Comparison of ENCODE assay signal across 1 cellular context in genomic region chr2:239444626-239445625, GRCh38.
A peak's percentile ranks its signal among the peaks of the same experiment; 100 is the strongest.
TF ChIP-seq lines count a peak whose summit lies in the region.

No MANE protein-coding gene starts in this region.

TF ChIP-seq in HepG2, 621 proteins besides CTCF, POLR2A, EP300 and RAD21 (continued from another document and continues in another):
- TF ChIP-seq, protein P1, sequence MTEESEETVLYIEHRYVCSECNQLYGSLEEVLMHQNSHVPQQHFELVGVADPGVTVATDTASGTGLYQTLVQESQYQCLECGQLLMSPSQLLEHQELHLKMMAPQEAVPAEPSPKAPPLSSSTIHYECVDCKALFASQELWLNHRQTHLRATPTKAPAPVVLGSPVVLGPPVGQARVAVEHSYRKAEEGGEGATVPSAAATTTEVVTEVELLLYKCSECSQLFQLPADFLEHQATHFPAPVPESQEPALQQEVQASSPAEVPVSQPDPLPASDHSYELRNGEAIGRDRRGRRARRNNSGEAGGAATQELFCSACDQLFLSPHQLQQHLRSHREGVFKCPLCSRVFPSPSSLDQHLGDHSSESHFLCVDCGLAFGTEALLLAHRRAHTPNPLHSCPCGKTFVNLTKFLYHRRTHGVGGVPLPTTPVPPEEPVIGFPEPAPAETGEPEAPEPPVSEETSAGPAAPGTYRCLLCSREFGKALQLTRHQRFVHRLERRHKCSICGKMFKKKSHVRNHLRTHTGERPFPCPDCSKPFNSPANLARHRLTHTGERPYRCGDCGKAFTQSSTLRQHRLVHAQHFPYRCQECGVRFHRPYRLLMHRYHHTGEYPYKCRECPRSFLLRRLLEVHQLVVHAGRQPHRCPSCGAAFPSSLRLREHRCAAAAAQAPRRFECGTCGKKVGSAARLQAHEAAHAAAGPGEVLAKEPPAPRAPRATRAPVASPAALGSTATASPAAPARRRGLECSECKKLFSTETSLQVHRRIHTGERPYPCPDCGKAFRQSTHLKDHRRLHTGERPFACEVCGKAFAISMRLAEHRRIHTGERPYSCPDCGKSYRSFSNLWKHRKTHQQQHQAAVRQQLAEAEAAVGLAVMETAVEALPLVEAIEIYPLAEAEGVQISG (CRISPR knock-in tag; IDR thresholded peaks at IDR 0.05) = no peak; the same call in 1 of the 2 replicates
- TF ChIP-seq, protein P2, sequence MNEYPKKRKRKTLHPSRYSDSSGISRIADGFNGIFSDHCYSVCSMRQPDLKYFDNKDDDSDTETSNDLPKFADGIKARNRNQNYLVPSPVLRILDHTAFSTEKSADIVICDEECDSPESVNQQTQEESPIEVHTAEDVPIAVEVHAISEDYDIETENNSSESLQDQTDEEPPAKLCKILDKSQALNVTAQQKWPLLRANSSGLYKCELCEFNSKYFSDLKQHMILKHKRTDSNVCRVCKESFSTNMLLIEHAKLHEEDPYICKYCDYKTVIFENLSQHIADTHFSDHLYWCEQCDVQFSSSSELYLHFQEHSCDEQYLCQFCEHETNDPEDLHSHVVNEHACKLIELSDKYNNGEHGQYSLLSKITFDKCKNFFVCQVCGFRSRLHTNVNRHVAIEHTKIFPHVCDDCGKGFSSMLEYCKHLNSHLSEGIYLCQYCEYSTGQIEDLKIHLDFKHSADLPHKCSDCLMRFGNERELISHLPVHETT (CRISPR knock-in tag; conservative IDR thresholded peaks at IDR 0.05) = no peak
- TF ChIP-seq SAP130 (CRISPR knock-in tag; IDR thresholded peaks at IDR 0.05; ENCODE audit: low read depth) (no peak), MZF1 (CRISPR knock-in tag; IDR thresholded peaks at IDR 0.05; ENCODE audit: borderline replicate concordance) (no peak), KAT2B (IDR thresholded peaks at IDR 0.05; ENCODE audit: borderline replicate concordance, low read depth, low read length) (peak; percentile 66; the same call in 1 of the 2 replicates), ZNF251 (CRISPR knock-in tag; IDR thresholded peaks at IDR 0.05) (no peak), NR2F6 (IDR thresholded peaks at IDR 0.05) (no peak; the same call in 1 of the 2 replicates), NR2F6 (CRISPR knock-in tag; IDR thresholded peaks at IDR 0.05) (no peak; the same call in 1 of the 2 replicates), ZNF672 (CRISPR knock-in tag; IDR thresholded peaks at IDR 0.05) (no peak), SMAD9 (CRISPR knock-in tag; IDR thresholded peaks at IDR 0.05) (no peak), GPN1 (CRISPR knock-in tag; IDR thresholded peaks at IDR 0.05; ENCODE audit: borderline replicate concordance) (no peak), PHF20 (CRISPR knock-in tag; IDR thresholded peaks at IDR 0.05) (no peak), CEBPG (CRISPR knock-in tag; IDR thresholded peaks at IDR 0.05) (peak; percentile 94), PHF5A (CRISPR knock-in tag; IDR thresholded peaks at IDR 0.05; ENCODE audit: low read depth, unreplicated experiment) (no peak), HES4 (CRISPR knock-in tag; IDR thresholded peaks at IDR 0.05; ENCODE audit: borderline replicate concordance) (no peak), ZNF460 (CRISPR knock-in tag; IDR thresholded peaks at IDR 0.05; ENCODE audit: borderline replicate concordance) (no peak; the same call in 1 of the 2 replicates), NCOA2 (CRISPR knock-in tag; IDR thresholded peaks at IDR 0.05) (peak; percentile 40; the same call in 1 of the 2 replicates), LCORL (IDR thresholded peaks at IDR 0.05) (no peak), LCORL (CRISPR knock-in tag; IDR thresholded peaks at IDR 0.05) (peak; percentile 49; the same call in 1 of the 2 replicates), ZNF232 (CRISPR knock-in tag; IDR thresholded peaks at IDR 0.05; ENCODE audit: borderline replicate concordance) (no peak), JUND (CRISPR knock-in tag; IDR thresholded peaks at IDR 0.05) (no peak), ZNF777 (CRISPR knock-in tag; IDR thresholded peaks at IDR 0.05) (no peak), GATAD2A (CRISPR knock-in tag; IDR thresholded peaks at IDR 0.05) (peak; percentile 82), HBP1 (CRISPR knock-in tag; IDR thresholded peaks at IDR 0.05; ENCODE audit: low read depth) (no peak), MXI1 (IDR thresholded peaks at IDR 0.05; ENCODE audit: borderline replicate concordance, low read depth, low read length) (no peak), ZNF75D (CRISPR knock-in tag; IDR thresholded peaks at IDR 0.05; ENCODE audit: borderline replicate concordance) (no peak), IKZF1 (IDR thresholded peaks at IDR 0.05) (no peak), RBFOX2 (IDR thresholded peaks at IDR 0.05; ENCODE audit: low read depth, low read length) (no peak), SKIL (CRISPR knock-in tag; IDR thresholded peaks at IDR 0.05; ENCODE audit: borderline replicate concordance) (no peak), U2AF2 (IDR thresholded peaks at IDR 0.05; ENCODE audit: low read depth, low read length) (no peak), DNMT1 (CRISPR knock-in tag; IDR thresholded peaks at IDR 0.05) (no peak), TOPORS (CRISPR knock-in tag; IDR thresholded peaks at IDR 0.05) (no peak), CHCHD3 (CRISPR knock-in tag; IDR thresholded peaks at IDR 0.05) (no peak), ZNF17 (CRISPR knock-in tag; IDR thresholded peaks at IDR 0.05) (no peak), SKI (IDR thresholded peaks at IDR 0.05; ENCODE audit: partially characterized antibody) (no peak), IRF2 (CRISPR knock-in tag; IDR thresholded peaks at IDR 0.05) (no peak)
- TF ChIP-seq, protein P3, sequence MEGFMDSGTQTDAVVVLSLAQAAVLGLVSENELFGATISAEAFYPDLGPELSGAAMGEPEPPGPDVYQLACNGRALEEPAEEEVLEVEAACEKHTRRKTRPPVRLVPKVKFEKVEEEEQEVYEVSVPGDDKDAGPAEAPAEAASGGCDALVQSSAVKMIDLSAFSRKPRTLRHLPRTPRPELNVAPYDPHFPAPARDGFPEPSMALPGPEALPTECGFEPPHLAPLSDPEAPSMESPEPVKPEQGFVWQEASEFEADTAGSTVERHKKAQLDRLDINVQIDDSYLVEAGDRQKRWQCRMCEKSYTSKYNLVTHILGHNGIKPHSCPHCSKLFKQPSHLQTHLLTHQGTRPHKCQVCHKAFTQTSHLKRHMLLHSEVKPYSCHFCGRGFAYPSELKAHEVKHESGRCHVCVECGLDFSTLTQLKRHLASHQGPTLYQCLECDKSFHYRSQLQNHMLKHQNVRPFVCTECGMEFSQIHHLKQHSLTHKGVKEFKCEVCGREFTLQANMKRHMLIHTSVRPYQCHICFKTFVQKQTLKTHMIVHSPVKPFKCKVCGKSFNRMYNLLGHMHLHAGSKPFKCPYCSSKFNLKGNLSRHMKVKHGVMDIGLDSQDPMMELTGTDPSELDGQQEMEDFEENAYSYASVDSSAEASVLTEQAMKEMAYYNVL (CRISPR knock-in tag; IDR thresholded peaks at IDR 0.05; ENCODE audit: borderline replicate concordance) = no peak
- TF ChIP-seq, protein P4, sequence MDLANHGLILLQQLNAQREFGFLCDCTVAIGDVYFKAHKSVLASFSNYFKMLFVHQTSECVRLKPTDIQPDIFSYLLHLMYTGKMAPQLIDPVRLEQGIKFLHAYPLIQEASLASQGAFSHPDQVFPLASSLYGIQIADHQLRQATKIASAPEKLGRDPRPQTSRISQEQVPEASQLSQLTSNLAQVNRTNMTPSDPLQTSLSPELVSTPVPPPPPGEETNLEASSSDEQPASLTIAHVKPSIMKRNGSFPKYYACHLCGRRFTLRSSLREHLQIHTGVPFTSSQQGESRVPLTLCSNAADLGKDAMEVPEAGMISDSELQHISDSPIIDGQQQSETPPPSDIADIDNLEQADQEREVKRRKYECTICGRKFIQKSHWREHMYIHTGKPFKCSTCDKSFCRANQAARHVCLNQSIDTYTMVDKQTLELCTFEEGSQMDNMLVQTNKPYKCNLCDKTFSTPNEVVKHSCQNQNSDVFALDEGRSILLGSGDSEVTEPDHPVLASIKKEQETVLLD (CRISPR knock-in tag; IDR thresholded peaks at IDR 0.05; ENCODE audit: low read depth) = no peak
- TF ChIP-seq, protein P5, sequence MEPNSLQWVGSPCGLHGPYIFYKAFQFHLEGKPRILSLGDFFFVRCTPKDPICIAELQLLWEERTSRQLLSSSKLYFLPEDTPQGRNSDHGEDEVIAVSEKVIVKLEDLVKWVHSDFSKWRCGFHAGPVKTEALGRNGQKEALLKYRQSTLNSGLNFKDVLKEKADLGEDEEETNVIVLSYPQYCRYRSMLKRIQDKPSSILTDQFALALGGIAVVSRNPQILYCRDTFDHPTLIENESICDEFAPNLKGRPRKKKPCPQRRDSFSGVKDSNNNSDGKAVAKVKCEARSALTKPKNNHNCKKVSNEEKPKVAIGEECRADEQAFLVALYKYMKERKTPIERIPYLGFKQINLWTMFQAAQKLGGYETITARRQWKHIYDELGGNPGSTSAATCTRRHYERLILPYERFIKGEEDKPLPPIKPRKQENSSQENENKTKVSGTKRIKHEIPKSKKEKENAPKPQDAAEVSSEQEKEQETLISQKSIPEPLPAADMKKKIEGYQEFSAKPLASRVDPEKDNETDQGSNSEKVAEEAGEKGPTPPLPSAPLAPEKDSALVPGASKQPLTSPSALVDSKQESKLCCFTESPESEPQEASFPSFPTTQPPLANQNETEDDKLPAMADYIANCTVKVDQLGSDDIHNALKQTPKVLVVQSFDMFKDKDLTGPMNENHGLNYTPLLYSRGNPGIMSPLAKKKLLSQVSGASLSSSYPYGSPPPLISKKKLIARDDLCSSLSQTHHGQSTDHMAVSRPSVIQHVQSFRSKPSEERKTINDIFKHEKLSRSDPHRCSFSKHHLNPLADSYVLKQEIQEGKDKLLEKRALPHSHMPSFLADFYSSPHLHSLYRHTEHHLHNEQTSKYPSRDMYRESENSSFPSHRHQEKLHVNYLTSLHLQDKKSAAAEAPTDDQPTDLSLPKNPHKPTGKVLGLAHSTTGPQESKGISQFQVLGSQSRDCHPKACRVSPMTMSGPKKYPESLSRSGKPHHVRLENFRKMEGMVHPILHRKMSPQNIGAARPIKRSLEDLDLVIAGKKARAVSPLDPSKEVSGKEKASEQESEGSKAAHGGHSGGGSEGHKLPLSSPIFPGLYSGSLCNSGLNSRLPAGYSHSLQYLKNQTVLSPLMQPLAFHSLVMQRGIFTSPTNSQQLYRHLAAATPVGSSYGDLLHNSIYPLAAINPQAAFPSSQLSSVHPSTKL (CRISPR knock-in tag; IDR thresholded peaks at IDR 0.05) = peak; percentile 83
- TF ChIP-seq, protein P6, sequence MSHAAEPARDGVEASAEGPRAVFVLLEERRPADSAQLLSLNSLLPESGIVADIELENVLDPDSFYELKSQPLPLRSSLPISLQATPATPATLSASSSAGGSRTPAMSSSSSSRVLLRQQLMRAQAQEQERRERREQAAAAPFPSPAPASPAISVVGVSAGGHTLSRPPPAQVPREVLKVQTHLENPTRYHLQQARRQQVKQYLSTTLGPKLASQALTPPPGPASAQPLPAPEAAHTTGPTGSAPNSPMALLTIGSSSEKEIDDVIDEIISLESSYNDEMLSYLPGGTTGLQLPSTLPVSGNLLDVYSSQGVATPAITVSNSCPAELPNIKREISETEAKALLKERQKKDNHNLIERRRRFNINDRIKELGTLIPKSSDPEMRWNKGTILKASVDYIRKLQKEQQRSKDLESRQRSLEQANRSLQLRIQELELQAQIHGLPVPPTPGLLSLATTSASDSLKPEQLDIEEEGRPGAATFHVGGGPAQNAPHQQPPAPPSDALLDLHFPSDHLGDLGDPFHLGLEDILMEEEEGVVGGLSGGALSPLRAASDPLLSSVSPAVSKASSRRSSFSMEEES (CRISPR knock-in tag; IDR thresholded peaks at IDR 0.05) = peak; percentile 14; the same call in 1 of the 2 replicates
- TF ChIP-seq, protein P7, sequence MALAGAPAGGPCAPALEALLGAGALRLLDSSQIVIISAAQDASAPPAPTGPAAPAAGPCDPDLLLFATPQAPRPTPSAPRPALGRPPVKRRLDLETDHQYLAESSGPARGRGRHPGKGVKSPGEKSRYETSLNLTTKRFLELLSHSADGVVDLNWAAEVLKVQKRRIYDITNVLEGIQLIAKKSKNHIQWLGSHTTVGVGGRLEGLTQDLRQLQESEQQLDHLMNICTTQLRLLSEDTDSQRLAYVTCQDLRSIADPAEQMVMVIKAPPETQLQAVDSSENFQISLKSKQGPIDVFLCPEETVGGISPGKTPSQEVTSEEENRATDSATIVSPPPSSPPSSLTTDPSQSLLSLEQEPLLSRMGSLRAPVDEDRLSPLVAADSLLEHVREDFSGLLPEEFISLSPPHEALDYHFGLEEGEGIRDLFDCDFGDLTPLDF (CRISPR knock-in tag; IDR thresholded peaks at IDR 0.05) = no peak
- TF ChIP-seq, protein P8, sequence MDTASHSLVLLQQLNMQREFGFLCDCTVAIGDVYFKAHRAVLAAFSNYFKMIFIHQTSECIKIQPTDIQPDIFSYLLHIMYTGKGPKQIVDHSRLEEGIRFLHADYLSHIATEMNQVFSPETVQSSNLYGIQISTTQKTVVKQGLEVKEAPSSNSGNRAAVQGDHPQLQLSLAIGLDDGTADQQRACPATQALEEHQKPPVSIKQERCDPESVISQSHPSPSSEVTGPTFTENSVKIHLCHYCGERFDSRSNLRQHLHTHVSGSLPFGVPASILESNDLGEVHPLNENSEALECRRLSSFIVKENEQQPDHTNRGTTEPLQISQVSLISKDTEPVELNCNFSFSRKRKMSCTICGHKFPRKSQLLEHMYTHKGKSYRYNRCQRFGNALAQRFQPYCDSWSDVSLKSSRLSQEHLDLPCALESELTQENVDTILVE (CRISPR knock-in tag; IDR thresholded peaks at IDR 0.05) = peak; percentile 56; the same call in 1 of the 2 replicates
- TF ChIP-seq, protein P9, sequence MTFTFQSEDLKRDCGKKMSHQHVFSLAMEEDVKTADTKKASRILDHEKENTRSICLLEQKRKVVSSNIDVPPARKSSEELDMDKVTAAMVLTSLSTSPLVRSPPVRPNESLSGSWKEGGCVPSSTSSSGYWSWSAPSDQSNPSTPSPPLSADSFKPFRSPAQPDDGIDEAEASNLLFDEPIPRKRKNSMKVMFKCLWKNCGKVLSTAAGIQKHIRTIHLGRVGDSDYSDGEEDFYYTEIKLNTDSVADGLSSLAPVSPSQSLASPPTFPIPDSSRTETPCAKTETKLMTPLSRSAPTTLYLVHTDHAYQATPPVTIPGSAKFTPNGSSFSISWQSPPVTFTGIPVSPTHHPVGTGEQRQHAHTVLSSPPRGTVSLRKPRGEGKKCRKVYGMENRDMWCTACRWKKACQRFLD (CRISPR knock-in tag; IDR thresholded peaks at IDR 0.05; ENCODE audit: borderline replicate concordance) = no peak
